In genomic region chr3:113954091-113954685, GRCh38 we compare ENCODE assay signal across 17 cellular contexts.
"Had no signal": no experiment of that assay in that cellular context is flagged by ENCODE, and none has a peak within 500 bp of the region (broad histone marks: within the 10 kb centered on the region; RNA-seq: fewer than 3 reads in every experiment).

No MANE protein-coding gene starts in this region.

- H3K9me3 ChIP-seq: gastrocnemius medialis, heart right ventricle, lower lobe of right lung, pancreas, tibial nerve, uterus had no signal

- H3K36me3 ChIP-seq: gastrocnemius medialis, lower lobe of right lung, tibial nerve, uterus had no signal

- FAIRE-seq: islet of Langerhans, pancreas had no signal

- ATAC-seq: effector memory CD8-positive, alpha-beta T cell; gastrocnemius medialis; heart right ventricle; left colon; lower lobe of right lung; naive thymus-derived CD4-positive, alpha-beta T cell; pancreas; stimulated activated effector memory CD8-positive, alpha-beta T cell treated with anti-CD3 and anti-CD28 coated beads, Interleukin-12 subunit alpha, Interleukin-12 subunit beta, amount 100 ng/mL, for 72 hours had no signal

- H3K4me1 ChIP-seq: gastrocnemius medialis, heart right ventricle, pancreas, tibial nerve, uterus had no signal

- H3K27me3 ChIP-seq: gastrocnemius medialis, heart right ventricle, pancreas, tibial nerve, uterus had no signal

- DNase-seq: activated CD4-positive, alpha-beta T cell treated with anti-CD3 and anti-CD28 coated beads, Interleukin-2, amount 50 U/mL, for 1 hour; activated CD8-positive, alpha-beta memory T cell treated with anti-CD3 and anti-CD28 coated beads for 24 hours; activated naive CD4-positive, alpha-beta T cell; activated naive CD8-positive, alpha-beta T cell treated with anti-CD3 and anti-CD28 coated beads, Interleukin-2, amount 10 ng/mL, durations not matched to agents 7 days and 5 days; central memory CD4-positive, alpha-beta T cell; effector memory CD8-positive, alpha-beta T cell; gastrocnemius medialis; heart right ventricle; left colon; lower lobe of right lung; naive thymus-derived CD4-positive, alpha-beta T cell; pancreas; T-helper 9 cell; uterus had no signal

- H3K4me3 ChIP-seq: gastrocnemius medialis, heart right ventricle, lower lobe of right lung, pancreas, tibial nerve, uterus had no signal

- H3K27ac ChIP-seq: gastrocnemius medialis, heart right ventricle, lower lobe of right lung, pancreas, tibial nerve, uterus had no signal
